ENCODE assay signal across 23 cellular contexts in genomic region chr1:232136136-232136535, GRCh38.
DNase-seq lines count a peak whose midpoint lies in the region; ATAC-seq, FAIRE-seq and TF ChIP-seq lines count a peak whose summit lies in the region.
"Had no signal": no experiment of that assay in that cellular context is flagged by ENCODE, and none has a peak within 500 bp of the region (broad histone marks: within the 10 kb centered on the region; RNA-seq: fewer than 3 reads in every experiment).

No MANE protein-coding gene starts in this region.

- H3K9me2 ChIP-seq in GM23338 (ENCODE audit: insufficient read depth) = no peaks in the 10 kb centered on the region
- H3K9me2 ChIP-seq in Loucy (replicated peaks; ENCODE audit: low read depth, low read length) = no peaks in the 10 kb centered on the region

- no peak overlapping the region for H3K27ac Mint-ChIP-seq in GM23338
- H3K27ac Mint-ChIP-seq: CD4-positive, alpha-beta T cell; CD8-positive, alpha-beta T cell had no signal

- no peak overlapping the region for H3K18ac ChIP-seq in H1 (ENCODE audit: extremely low read depth, low read length)

- DNase-seq in GM23338 (ENCODE audit: low spot score) (no peak), H1 (ENCODE audit: low read depth in 1 of 2, low spot score in 2 of 2) (no peak), left lobe of liver (ENCODE audit: low spot score) (no peak), kidney glomerular epithelial cell (lab: John Stamatoyannopoulos, UW) (no peak)
- DNase-seq: 8988T; ACHN; BE2C; Caco-2; Calu3; CD4-positive, alpha-beta T cell; CD8-positive, alpha-beta T cell; DMS79 treated with DMSO at 0.1 percent for 48 hours; GF-D8 had no signal

- no peak overlapping the region for H3K14ac ChIP-seq in H1 (ENCODE audit: insufficient read length)

- no peak overlapping the region for H4K8ac ChIP-seq in H1 (ENCODE audit: extremely low read depth, insufficient read depth, low read length)

- TF ChIP-seq CTCF in GM23338 (conservative IDR thresholded peaks at IDR 0.05; ENCODE audit: low read depth in 2 of 2) = no peak
- TF ChIP-seq CTCF in Loucy (conservative IDR thresholded peaks at IDR 0.05; ENCODE audit: low read length) = no peak
- no peak for TF ChIP-seq CTCF in H1 (IDR thresholded peaks at IDR 0.05; ENCODE audit: control extremely low read depth in 1 of 3, insufficient read depth in 1 of 3, low read depth in 1 of 3, low read length in 3 of 3)

- H3K4me2 ChIP-seq in BLaER1 = peak overlapping the region; percentile 15
- H3K4me2 ChIP-seq in GM23338 = 0 out of 2 replicates have a peak overlapping the region, but pooled peaks have one; percentile 16
- H3K4me2 ChIP-seq in Loucy (ENCODE audit: low read depth, low read length, poor library complexity, severe bottlenecking) = peak overlapping the region; percentile 23
- no peak overlapping the region; a peak in 1 of 4 replicates for H3K4me2 ChIP-seq in H1 (ENCODE audit: insufficient read depth in 1 of 2, low read depth in 2 of 2, low read length in 2 of 2)

- no peaks in the 10 kb centered on the region for H3K36me3 ChIP-seq in BLaER1
- peaks cover 22% of the 10 kb centered on the region for H3K36me3 ChIP-seq in GM23338 (ENCODE audit: insufficient read depth)
- H3K36me3 ChIP-seq in Loucy (ENCODE audit: insufficient read depth, low read length) = no peaks in the 10 kb centered on the region
- peaks cover 0 to 83% (median 35%) of the 10 kb centered on the region in 4 experiments; a peak in 7 of 8 replicates for H3K36me3 ChIP-seq in H1 (ENCODE audit: control insufficient read depth in 2 of 4, insufficient read depth in 4 of 4, low read length in 3 of 4)
- H3K36me3 ChIP-seq: BE2C; BLaER1 treated with 17β-estradiol and CSF1 and Interleukin-3, amounts not matched to agents 10 nM and 100 nM had no signal

- H2BK12ac ChIP-seq in H1 (ENCODE audit: low read depth, low read length) = no peak overlapping the region

- no peak overlapping the region for H3K4me3 ChIP-seq in BLaER1
- no peak overlapping the region for H3K4me3 ChIP-seq in GM23338
- H3K4me3 ChIP-seq in Loucy (ENCODE audit: low read length, poor library complexity, severe bottlenecking) = peak overlapping the region; percentile 26
- H3K4me3 ChIP-seq in H1 (ENCODE audit: extremely low read depth in 1 of 4, insufficient read depth in 2 of 4, low read depth in 3 of 4, low read length in 4 of 4) = no peak overlapping the region
- H3K4me3 ChIP-seq: BLaER1 treated with 17β-estradiol and CSF1 and Interleukin-3, amounts not matched to agents 10 nM and 100 nM had no signal

- no peak overlapping the region for H2BK15ac ChIP-seq in H1 (ENCODE audit: low read length)

- TF ChIP-seq EP300 in H1 (IDR thresholded peaks at IDR 0.05; ENCODE audit: borderline replicate concordance in 1 of 2, low read depth in 2 of 2, low read length in 2 of 2) = no peak

- no peak overlapping the region for H2BK120ac ChIP-seq in H1 (replicated peaks; ENCODE audit: low read depth, low read length)

- H3K4me1 Mint-ChIP-seq in GM23338 = peaks cover 70% of the 10 kb centered on the region

- peaks cover 41% of the 10 kb centered on the region for H3K9me3 ChIP-seq in BLaER1
- peaks cover 13% of the 10 kb centered on the region; the same call in 1 of the 2 replicates for H3K9me3 ChIP-seq in Loucy (ENCODE audit: insufficient read depth, low read depth, low read length)
- H3K9me3 ChIP-seq in H1 (ENCODE audit: insufficient read depth in 2 of 2, low read depth in 1 of 2, low read length in 1 of 2) = peaks cover 0 to 7% of the 10 kb centered on the region in 2 experiments; a peak in 2 of 4 replicates
- H3K9me3 ChIP-seq: BE2C had no signal

- no peak overlapping the region for H3K23ac ChIP-seq in H1 (ENCODE audit: insufficient read length)

- no peak overlapping the region for H4K5ac ChIP-seq in H1 (ENCODE audit: insufficient read length, low read depth, low read length)

- POLR2A ChIA-PET in H1 (lab: Charles Lee; ENCODE audit: partially characterized antibody) = interaction anchor here (1.0 to 2.0 kb wide), 5 partner anchors 9 to 253 kb away, joined by 4 to 7 read pairs (median 4); no protein-coding TSS in a partner anchor

- H3F3A ChIP-seq in GM23338 (replicated peaks; ENCODE audit: low read depth) (peaks cover 32% of the 10 kb centered on the region), Loucy (ENCODE audit: low read depth) (no peaks in the 10 kb centered on the region)

- H3K9me3 Mint-ChIP-seq in GM23338 = peaks cover 44% of the 10 kb centered on the region

- no peak overlapping the region for H2AK5ac ChIP-seq in H1 (ENCODE audit: low read depth, low read length)

- ATAC-seq in GM23338 = no peak
- no peak for ATAC-seq in left lobe of liver
- no peak for ATAC-seq in HG03045 (IDR thresholded peaks at IDR 0.05; ENCODE audit: unreplicated experiment)
- ATAC-seq in GM18520 (IDR thresholded peaks at IDR 0.05; ENCODE audit: unreplicated experiment) = no peak
- ATAC-seq: CD8-positive, alpha-beta T cell had no signal

- 0 out of 2 replicates have a peak overlapping the region, but pooled peaks have one; percentile 26 for H2BK5ac ChIP-seq in H1 (ENCODE audit: low read depth, low read length)

- H2AFZ ChIP-seq in GM23338 = no peak overlapping the region
- no peak overlapping the region for H2AFZ ChIP-seq in Loucy (ENCODE audit: low read length)
- no peak overlapping the region for H2AFZ ChIP-seq in H1 (ENCODE audit: low read length)

- no peaks in the 10 kb centered on the region for H3K27me3 ChIP-seq in BLaER1
- no peaks in the 10 kb centered on the region for H3K27me3 ChIP-seq in GM23338 (ENCODE audit: insufficient read depth)
- no peaks in the 10 kb centered on the region for H3K27me3 ChIP-seq in Loucy (ENCODE audit: insufficient read depth, low read length, poor library complexity, severe bottlenecking)
- H3K27me3 ChIP-seq in H1 (replicated peaks in 1 of 4; ENCODE audit: control insufficient read depth in 3 of 4, extremely low read depth in 1 of 4, insufficient read depth in 3 of 4, low read length in 3 of 4) = no peaks in the 10 kb centered on the region
- H3K27me3 ChIP-seq: BE2C; BLaER1 treated with 17β-estradiol and CSF1 and Interleukin-3, amounts not matched to agents 10 nM and 100 nM had no signal

- H4K20me1 ChIP-seq in BLaER1 = no peaks in the 10 kb centered on the region
- peaks cover 23% of the 10 kb centered on the region; the same call in 1 of the 2 replicates for H4K20me1 ChIP-seq in GM23338 (replicated peaks; ENCODE audit: insufficient read depth)
- H4K20me1 ChIP-seq in Loucy (ENCODE audit: insufficient read depth, low read length, poor library complexity, severe bottlenecking) = no peaks in the 10 kb centered on the region
- H4K20me1 ChIP-seq in H1 (replicated peaks in 1 of 2; ENCODE audit: control insufficient read depth in 1 of 2, insufficient read depth in 2 of 2, low read length in 2 of 2) = peaks cover 19 to 33% of the 10 kb centered on the region in 2 experiments
- H4K20me1 ChIP-seq: BLaER1 treated with 17β-estradiol and CSF1 and Interleukin-3, amounts not matched to agents 10 nM and 100 nM had no signal

- H3K56ac ChIP-seq in H1 (replicated peaks; ENCODE audit: insufficient read length, low read depth, low read length) = no peak overlapping the region

- H4K91ac ChIP-seq in H1 (replicated peaks; ENCODE audit: insufficient read length, low read length) = no peak overlapping the region

- no peak overlapping the region for H3K4ac ChIP-seq in H1 (replicated peaks; ENCODE audit: insufficient read length, low read depth, low read length)

- H2BK20ac ChIP-seq in H1 (ENCODE audit: low read length) = no peak overlapping the region

- H3K27ac ChIP-seq in BLaER1 = no peak overlapping the region
- H3K27ac ChIP-seq in GM23338 (ENCODE audit: low read depth) = peak overlapping the region; percentile 87
- H3K27ac ChIP-seq in H1 (ENCODE audit: low read depth, low read length) = no peak overlapping the region
- H3K27ac ChIP-seq: BLaER1 treated with 17β-estradiol and CSF1 and Interleukin-3, amounts not matched to agents 10 nM and 100 nM; C4-2B had no signal

- peaks cover 3% of the 10 kb centered on the region; the same call in 1 of the 2 replicates for H3K23me2 ChIP-seq in H1 (ENCODE audit: low read depth, low read length)

- 86% methylated on average over 4 of the region's 4 CpGs; no CpG with 5 or more reads in 1 of the 2 experiments for WGBS in H1 (ENCODE audit: extremely low coverage in 1 of 2, insufficient coverage in 1 of 2, insufficient read length in 1 of 2, insufficient replicate concordance in 2 of 2, low coverage in 1 of 2, low lambda C conversion rate in 2 of 2, missing lambda C conversion rate in 1 of 2), 2 experiments

- H3K9ac ChIP-seq in BLaER1 = no peak overlapping the region
- no peak overlapping the region for H3K9ac ChIP-seq in Loucy (ENCODE audit: low read depth, low read length, poor library complexity, severe bottlenecking)
- H3K9ac ChIP-seq in H1 (replicated peaks in 1 of 4; ENCODE audit: extremely low read depth in 1 of 4, low read depth in 3 of 4, low read length in 3 of 4) = no peak overlapping the region
- H3K9ac ChIP-seq: BLaER1 treated with 17β-estradiol and CSF1 and Interleukin-3, amounts not matched to agents 10 nM and 100 nM had no signal

- no peaks in the 10 kb centered on the region; the same call in 1 of the 2 replicates for H3K79me1 ChIP-seq in H1 (ENCODE audit: low read depth, low read length)

- CTCF ChIA-PET in H1 (lab: Charles Lee; ENCODE audit: partially characterized antibody) = interaction anchor here (1.0 to 1.8 kb wide), 2 partner anchors 9 to 89 kb away, joined by 3 to 5 read pairs; no protein-coding TSS in a partner anchor

- H3K79me2 ChIP-seq in GM23338 (replicated peaks; ENCODE audit: insufficient read depth) = peaks cover 61% of the 10 kb centered on the region
- no peaks in the 10 kb centered on the region for H3K79me2 ChIP-seq in Loucy (ENCODE audit: insufficient read depth, low read length)
- peaks cover 0 to 62% of the 10 kb centered on the region in 2 experiments; a peak in 3 of 4 replicates for H3K79me2 ChIP-seq in H1 (ENCODE audit: control insufficient read depth in 1 of 2, insufficient read depth in 2 of 2, low read length in 2 of 2)

- FAIRE-seq in H1 (lab: Jason Lieb, UNC) = no peak
- FAIRE-seq: A204.1, D721Med, G401.6, GM12891 had no signal

- H3K36me3 Mint-ChIP-seq in GM23338 (ENCODE audit: low read depth) = peaks cover 95% of the 10 kb centered on the region
- H3K36me3 Mint-ChIP-seq: CD8-positive, alpha-beta T cell had no signal

- no peak for TF ChIP-seq POLR2A in H1 (IDR thresholded peaks at IDR 0.05; ENCODE audit: control extremely low read depth in 1 of 2, low read depth in 2 of 2, low read length in 2 of 2)

- no peak overlapping the region for H3K4me3 Mint-ChIP-seq in GM23338
- H3K4me3 Mint-ChIP-seq: CD4-positive, alpha-beta T cell; CD8-positive, alpha-beta T cell had no signal

- H3K4me1 ChIP-seq in BLaER1 = peaks cover 14% of the 10 kb centered on the region
- peaks cover 63% of the 10 kb centered on the region for H3K4me1 ChIP-seq in GM23338 (ENCODE audit: insufficient read depth)
- peaks cover 11% of the 10 kb centered on the region for H3K4me1 ChIP-seq in Loucy (ENCODE audit: insufficient read depth, low read length, poor library complexity, severe bottlenecking)
- peaks cover 3 to 29% (median 20%) of the 10 kb centered on the region in 4 experiments for H3K4me1 ChIP-seq in H1 (replicated peaks in 1 of 4; ENCODE audit: control insufficient read depth in 3 of 4, insufficient read depth in 4 of 4, low read length in 3 of 4)
- H3K4me1 ChIP-seq: BE2C, Caco-2 had no signal

- TF ChIP-seq RAD21 in H1 (IDR thresholded peaks at IDR 0.05 in 1 of 2, conservative IDR thresholded peaks at IDR 0.05 in 1 of 2; ENCODE audit: low read depth in 2 of 2, low read length in 2 of 2) = no peak

- H3K27me3 Mint-ChIP-seq in GM23338 (ENCODE audit: insufficient read depth, low read depth, poor library complexity) = peaks cover 31% of the 10 kb centered on the region
- H3K27me3 Mint-ChIP-seq: CD4-positive, alpha-beta T cell had no signal

Comparison
In these comparisons a context has a peak if more than half of its experiments do, and no peak if none do; other contexts are left out.
1. H3K4me2 ChIP-seq: peak in BLaER1 (single experiment), GM23338 (single experiment) and Loucy (single experiment); none in H1 (0 of 2).